ENCODE assay signal across 8 cellular contexts in the genomic region with DNA sequence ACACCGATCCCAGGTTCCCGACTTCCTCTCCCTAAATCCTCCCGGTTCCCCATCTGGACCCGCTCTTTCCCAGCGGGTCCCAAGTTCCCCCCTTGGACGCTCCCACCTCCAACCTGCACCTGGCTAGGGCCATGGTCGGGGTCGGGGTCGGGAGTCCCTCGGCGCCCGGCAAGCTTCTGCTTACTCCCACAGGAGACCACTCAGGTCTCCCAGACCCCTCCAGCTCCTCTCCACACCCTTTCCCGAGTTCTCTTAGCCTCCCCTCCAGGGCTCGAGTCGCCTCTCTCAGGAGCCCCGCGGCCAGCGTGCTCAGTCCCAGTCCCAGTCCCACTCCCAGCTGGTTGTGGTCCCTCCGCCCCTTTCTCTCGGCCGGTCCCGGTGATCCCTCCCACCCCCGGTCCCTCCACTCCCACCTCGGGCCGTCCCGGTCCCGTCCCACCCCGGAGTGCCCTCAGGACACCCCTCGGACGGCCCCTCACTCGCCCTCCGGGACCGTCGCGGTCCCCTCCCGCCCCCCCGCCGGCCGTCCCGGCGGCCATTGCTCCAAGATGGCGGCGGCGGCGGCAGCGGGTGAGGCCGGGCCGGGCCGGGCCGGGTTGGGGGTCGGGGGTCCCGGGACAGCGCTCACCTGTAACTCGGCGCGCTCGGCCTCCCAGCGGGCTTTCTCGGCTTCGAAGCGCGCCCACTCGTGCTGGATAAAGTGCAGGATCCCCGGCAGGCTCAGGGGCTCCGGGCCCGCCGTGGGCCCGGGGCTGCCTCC. TPM values are rescaled to one million over a fixed set of nuclear protein-coding genes. Genes with fewer than 3 reads are reported as not detected.
DNase-seq lines count a peak whose midpoint lies in the region; ATAC-seq and TF ChIP-seq lines count a peak whose summit lies in the region.

A gene with protein sequence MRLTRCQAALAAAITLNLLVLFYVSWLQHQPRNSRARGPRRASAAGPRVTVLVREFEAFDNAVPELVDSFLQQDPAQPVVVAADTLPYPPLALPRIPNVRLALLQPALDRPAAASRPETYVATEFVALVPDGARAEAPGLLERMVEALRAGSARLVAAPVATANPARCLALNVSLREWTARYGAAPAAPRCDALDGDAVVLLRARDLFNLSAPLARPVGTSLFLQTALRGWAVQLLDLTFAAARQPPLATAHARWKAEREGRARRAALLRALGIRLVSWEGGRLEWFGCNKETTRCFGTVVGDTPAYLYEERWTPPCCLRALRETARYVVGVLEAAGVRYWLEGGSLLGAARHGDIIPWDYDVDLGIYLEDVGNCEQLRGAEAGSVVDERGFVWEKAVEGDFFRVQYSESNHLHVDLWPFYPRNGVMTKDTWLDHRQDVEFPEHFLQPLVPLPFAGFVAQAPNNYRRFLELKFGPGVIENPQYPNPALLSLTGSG (plus strand): TSS at position 537 of the 760 bp plus-strand sequence. CDS start 9,394 bp downstream, outside the sequence.

- POLR2A ChIA-PET in SK-N-SH (lab: Yijun Ruan, JAX) = interaction anchor here (0.7 to 1.1 kb wide), 3 partner anchors 30 to 40 kb away, joined by 3 read pairs; no protein-coding TSS in a partner anchor

- H3K4me1 Mint-ChIP-seq in Calu3 (ENCODE audit: low read depth, unreplicated experiment) = peaks cover 38% of the 10 kb centered on the region

- BruUV-seq in Calu3 (replicated peaks; lab: Mats Ljungman, UMichigan) (no TSS peak), mammary epithelial cell (replicated peaks; lab: Mats Ljungman, UMichigan) (no TSS peak)

- H3K27me3 ChIP-seq in SK-N-SH (ENCODE audit: insufficient read depth) (no peaks in the 10 kb centered on the region), mammary epithelial cell (ENCODE audit: insufficient read depth, low read length) (no peaks in the 10 kb centered on the region), layer of hippocampus (ENCODE audit: control insufficient read depth, insufficient read depth, low read length) (no peaks in the 10 kb centered on the region)

- dilution Hi-C loops in mammary epithelial cell (cut with HindIII; ENCODE audit: low sequenced_read_pairs) = loop anchor here (5.0 kb wide), 1 partner anchor 82 kb away; no protein-coding TSS in a partner anchor

- H3K27me3 Mint-ChIP-seq in Calu3 (ENCODE audit: unreplicated experiment) = no peaks in the 10 kb centered on the region

- CTCF ChIA-PET in Calu3 (lab: Charles Lee) (interaction anchor here (0.9 to 1.2 kb wide), 3 partner anchors 10 to 40 kb away, joined by 3 to 4 read pairs (median 3); no protein-coding TSS in a partner anchor), SK-N-SH (lab: Yijun Ruan, JAX) (interaction anchor here (0.9 to 5.8 kb wide), 4 partner anchors 9 to 132 kb away, joined by 3 to 48 read pairs (median 4); no protein-coding TSS in a partner anchor), mammary epithelial cell (lab: Charles Lee; ENCODE audit: low non-redundant PET) (no interaction called here)

- H3K27ac Mint-ChIP-seq in Calu3 (ENCODE audit: unreplicated experiment) = peak within 1 kb of the TSS; percentile 85

- in situ Hi-C loops in mammary epithelial cell (cut with MboI; ENCODE audit: low sequenced_read_pairs in 2 of 2) = no loop called here

- H2AFZ ChIP-seq in SK-N-SH (ENCODE audit: low read depth) (peak within 1 kb of the TSS; percentile 87; the same call in 1 of the 2 replicates), mammary epithelial cell (ENCODE audit: low read depth, low read length) (peak within 1 kb of the TSS; percentile 89)

- peak; percentile 42 for ATAC-seq in HG02571 (IDR thresholded peaks at IDR 0.05; ENCODE audit: unreplicated experiment)
- ATAC-seq in GM21528 (IDR thresholded peaks at IDR 0.05; ENCODE audit: low FRiP score, unreplicated experiment) = no peak

- intact Hi-C loops in Calu3 (cut with micrococcal nuclease; ENCODE audit: unreplicated experiment) = no loop called here
- intact Hi-C loops in mammary epithelial cell (cut with micrococcal nuclease) = loop anchor here (5.0 kb wide), 1 partner anchor 367 kb away; a partner anchor contains a TSS

- H3K9me3 Mint-ChIP-seq in Calu3 (ENCODE audit: low read depth, unreplicated experiment) = no peaks in the 10 kb centered on the region

- peak within 1 kb of the TSS; percentile 97 for H3K4me3 Mint-ChIP-seq in Calu3 (ENCODE audit: low read depth, unreplicated experiment)

- H3F3A ChIP-seq in SK-N-SH (replicated peaks; ENCODE audit: insufficient read depth) = peaks cover 10% of the 10 kb centered on the region

- DNase-seq in Calu3 = peak; percentile 32
- DNase-seq in SK-N-SH = peak; percentile 86
- DNase-seq in mammary epithelial cell = no peak
- peak; percentile 49 for DNase-seq in stimulated activated CD4-positive, alpha-beta T cell treated with anti-CD3 and anti-CD28 coated beads, Interleukin-4, amount 100 ng/mL, for 1 hour
- DNase-seq in globus pallidus (ENCODE audit: low spot score) = no peak

- WGBS in SK-N-SH (ENCODE audit: low lambda C conversion rate) = 2% methylated on average over 36 of the region's 68 CpGs
- 0% methylated on average over 5 of the region's 68 CpGs for WGBS in mammary epithelial cell (ENCODE audit: low coverage, missing lambda C conversion rate)

- H3K4me1 ChIP-seq in SK-N-SH (ENCODE audit: control insufficient read depth in 1 of 2, insufficient read depth in 2 of 2, low read depth in 1 of 2, low read length in 1 of 2) (peaks cover 0 to 17% of the 10 kb centered on the region in 2 experiments; a peak in 1 of 4 replicates), mammary epithelial cell (ENCODE audit: insufficient read depth, low read length) (peaks cover 5% of the 10 kb centered on the region)

- TF ChIP-seq CTCF in Calu3 (IDR thresholded peaks at IDR 0.05; ENCODE audit: unreplicated experiment) (no peak), SK-N-SH (IDR thresholded peaks at IDR 0.05) (no peak), mammary epithelial cell (conservative IDR thresholded peaks at IDR 0.05 in 1 of 2, IDR thresholded peaks at IDR 0.05 in 1 of 2; ENCODE audit: extremely low read depth in 1 of 2, insufficient read depth in 1 of 2, low read depth in 1 of 2, low read length in 2 of 2) (no peak)

- peak within 1 kb of the TSS; percentile 97 for H3K9ac ChIP-seq in SK-N-SH
- peak within 1 kb of the TSS; percentile 84 for H3K9ac ChIP-seq in mammary epithelial cell (ENCODE audit: insufficient read depth, low read length)

- no peaks in the 10 kb centered on the region for H3K9me2 ChIP-seq in SK-N-SH

- no peaks in the 10 kb centered on the region for H3K9me3 ChIP-seq in SK-N-SH
- H3K9me3 ChIP-seq in mammary epithelial cell (replicated peaks; ENCODE audit: insufficient read depth, low read length) = no peaks in the 10 kb centered on the region

- H3K4me3 ChIP-seq in SK-N-SH (ENCODE audit: low read depth in 2 of 2, low read length in 1 of 2) = peak within 1 kb of the TSS; percentile 81 to 93
- H3K4me3 ChIP-seq in mammary epithelial cell (replicated peaks in 1 of 3; ENCODE audit: insufficient read depth in 1 of 3, low read depth in 2 of 3, low read length in 3 of 3) = peak within 1 kb of the TSS; percentile 72 to 85 (median 77)

- H4K20me1 ChIP-seq in SK-N-SH (ENCODE audit: insufficient read depth) (peaks cover 50% of the 10 kb centered on the region), mammary epithelial cell (ENCODE audit: insufficient read depth, low read length) (peaks cover 7% of the 10 kb centered on the region)

- H3K36me3 ChIP-seq in SK-N-SH (replicated peaks in 1 of 2; ENCODE audit: control insufficient read depth in 1 of 2, insufficient read depth in 2 of 2, low read length in 1 of 2) (peaks cover 0 to 9% of the 10 kb centered on the region in 2 experiments), mammary epithelial cell (ENCODE audit: insufficient read depth, low read length) (no peaks in the 10 kb centered on the region)

- H3K79me2 ChIP-seq in SK-N-SH (ENCODE audit: insufficient read depth) (peaks cover 71% of the 10 kb centered on the region), mammary epithelial cell (ENCODE audit: insufficient read depth, low read length) (peaks cover 64% of the 10 kb centered on the region)

- H3K36me3 Mint-ChIP-seq in Calu3 (ENCODE audit: insufficient read depth, unreplicated experiment) = peaks cover 64% of the 10 kb centered on the region

- H3K4me2 ChIP-seq in SK-N-SH (peak within 1 kb of the TSS; percentile 98), mammary epithelial cell (ENCODE audit: insufficient read depth, low read depth, low read length) (peak within 1 kb of the TSS; percentile 94)

- no peak for TF ChIP-seq EP300 in SK-N-SH (IDR thresholded peaks at IDR 0.05; ENCODE audit: borderline replicate concordance in 1 of 2, low read depth in 1 of 2, low read length in 1 of 2)

- no peak for TF ChIP-seq RAD21 in SK-N-SH (IDR thresholded peaks at IDR 0.05; ENCODE audit: low read length)

- H3K27ac ChIP-seq in SK-N-SH (ENCODE audit: low read depth in 2 of 2, low read length in 1 of 2) (peak within 1 kb of the TSS; percentile 64 to 89), mammary epithelial cell (ENCODE audit: insufficient read depth, low read depth, low read length) (peak within 1 kb of the TSS; percentile 64), layer of hippocampus (ENCODE audit: low read depth, low read length) (peak within 1 kb of the TSS; percentile 75)

TF ChIP-seq in SK-N-SH, 30 proteins besides CTCF, POLR2A, EP300 and RAD21:
- TF ChIP-seq YY1 (IDR thresholded peaks at IDR 0.05; ENCODE audit: low read depth) (peak; percentile 93), TAF1 (IDR thresholded peaks at IDR 0.05; ENCODE audit: borderline replicate concordance, low read depth, low read length) (peak; percentile 79), FOXM1 (IDR thresholded peaks at IDR 0.05; ENCODE audit: low read depth) (no peak), FOXJ3 (CRISPR knock-in tag; IDR thresholded peaks at IDR 0.05) (no peak), SMC3 (IDR thresholded peaks at IDR 0.05; ENCODE audit: low read depth, low read length) (no peak)

RNA-seq across cellular contexts. Expression of the gene that starts here (rescaled TPM):
- total RNA-seq in Calu3 (2022) (33.7 and 35.0 TPM in 2 replicates), mammary epithelial cell (10 to 100 TPM; 15.7 to 23.4 TPM)
- polyA plus RNA-seq in SK-N-SH (2012; rRNA removed) (30.4 and 37.3 TPM in 2 replicates), mammary epithelial cell (11.7 TPM)
- 17.3 and 24.0 TPM in 2 replicates for polyA plus RNA-seq in SK-N-SH (2012; cell fraction: cytosol; rRNA removed)
- 89.1 and 93.7 TPM in 2 replicates for polyA plus RNA-seq in SK-N-SH (2012; cell fraction: nucleus; rRNA removed)
- 18.6 TPM for polyA minus RNA-seq in mammary epithelial cell

Comparison
In these comparisons a context has a peak if more than half of its experiments do, and no peak if none do; other contexts are left out.
1. DNase-seq: peak in Calu3 (single experiment), SK-N-SH (single experiment) and stimulated activated CD4-positive, alpha-beta T cell treated with anti-CD3 and anti-CD28 coated beads, Interleukin-4, amount 100 ng/mL, for 1 hour (single experiment); none in mammary epithelial cell (single experiment) and globus pallidus (single experiment).
2. Peak in every context shown above with its lines, with median percentiles within 50 percentile points of each other: H3K27ac ChIP-seq.